ENCODE assay signal across 24 cellular contexts in genomic region chr3:16844771-16845170, GRCh38. TPM values are rescaled to one million over a fixed set of nuclear protein-coding genes. Genes with fewer than 3 reads are reported as not detected.
DNase-seq lines count a peak whose midpoint lies in the region; ATAC-seq and TF ChIP-seq lines count a peak whose summit lies in the region.
"Had no signal": no experiment of that assay in that cellular context is flagged by ENCODE, and none has a peak within 500 bp of the region (broad histone marks: within the 10 kb centered on the region; RNA-seq: fewer than 3 reads in every experiment).

No MANE protein-coding gene starts in this region.

- H3K27ac Mint-ChIP-seq in activated CD4-positive, alpha-beta T cell treated with anti-CD3 and anti-CD28 coated beads, Interleukin-2, amount 10 ng/mL, durations not matched to agents 24 days and 14 days = no peak overlapping the region
- peak overlapping the region; percentile 20 for H3K27ac Mint-ChIP-seq in stimulated activated memory B cell treated with anti-CD40 and anti-IgM and Interleukin-4, amounts not matched to agents 10 μg/mL and 1 μg/mL and 100 μg/mL, for 72 hours
- H3K27ac Mint-ChIP-seq: activated CD4-positive, alpha-beta memory T cell treated with anti-CD3 and anti-CD28 coated beads, Interleukin-2, amount 10 ng/mL, durations not matched to agents 7 days and 5 days; type B pancreatic cell had no signal

- H3K4me1 Mint-ChIP-seq in activated CD4-positive, alpha-beta T cell treated with anti-CD3 and anti-CD28 coated beads, Interleukin-2, amount 10 ng/mL, durations not matched to agents 24 days and 14 days = peaks cover 54% of the 10 kb centered on the region
- H3K4me1 Mint-ChIP-seq in stimulated activated memory B cell treated with anti-CD40 and anti-IgM and Interleukin-4, amounts not matched to agents 10 μg/mL and 1 μg/mL and 100 μg/mL, for 72 hours = peaks cover 57% of the 10 kb centered on the region

- no peak overlapping the region for H3K4me3 ChIP-seq in fibroblast of pulmonary artery (replicated peaks; ENCODE audit: low read depth, low read length)

- no peak overlapping the region for H3K4me3 Mint-ChIP-seq in activated CD4-positive, alpha-beta T cell treated with anti-CD3 and anti-CD28 coated beads, Interleukin-2, amount 10 ng/mL, durations not matched to agents 24 days and 14 days
- H3K4me3 Mint-ChIP-seq in stimulated activated memory B cell treated with anti-CD40 and anti-IgM and Interleukin-4, amounts not matched to agents 10 μg/mL and 1 μg/mL and 100 μg/mL, for 72 hours = no peak overlapping the region
- H3K4me3 Mint-ChIP-seq: activated CD4-positive, alpha-beta memory T cell treated with anti-CD3 and anti-CD28 coated beads, Interleukin-2, amount 10 ng/mL, durations not matched to agents 7 days and 5 days; type B pancreatic cell had no signal

- peak; percentile 47 for DNase-seq in activated CD4-positive, alpha-beta T cell treated with anti-CD3 and anti-CD28 coated beads, Interleukin-2, amount 10 ng/mL, durations not matched to agents 24 days and 14 days
- no peak for DNase-seq in activated CD4-positive, alpha-beta T cell treated with anti-CD3 and anti-CD28 coated beads for 1 hour
- DNase-seq in NCI-H69 (lab: John Stamatoyannopoulos, UW) (peak; percentile 9), fibroblast of pulmonary artery (ENCODE audit: low read depth) (peak; percentile 19), DMS153 (lab: John Stamatoyannopoulos, UW) (no peak), SW 1271 (lab: John Stamatoyannopoulos, UW) (no peak)
- no peak for DNase-seq in central memory CD4-positive, alpha-beta T cell
- DNase-seq: 8988T; activated CD4-positive, alpha-beta memory T cell treated with anti-CD3 and anti-CD28 coated beads, Interleukin-2, amount 10 ng/mL, durations not matched to agents 7 days and 5 days; activated CD8-positive, alpha-beta memory T cell treated with anti-CD3 and anti-CD28 coated beads, Interleukin-2, amount 50 U/mL, for 4 hours; activated naive CD4-positive, alpha-beta T cell treated with Interleukin-2 at 50 U/mL for 16 hours; amygdala; brain microvascular endothelial cell; mesendoderm; NCI-H1048; NCI-H1694; NCI-H446; NCI-H82; stimulated activated CD4-positive, alpha-beta T cell treated with anti-CD3 and anti-CD28 coated beads, Interleukin-4, amount 100 ng/mL, for 1 hour had no signal

- intact Hi-C loops in activated CD4-positive, alpha-beta T cell treated with anti-CD3 and anti-CD28 coated beads, Interleukin-2, amount 10 ng/mL, durations not matched to agents 24 days and 14 days (cut with micrococcal nuclease) = loop anchor here (5.0 to 10.0 kb wide), 6 partner anchors 188 to 900 kb away; partner anchors contain the start of gene TBC1D5

- peaks cover 2% of the 10 kb centered on the region for H3K36me3 Mint-ChIP-seq in activated CD4-positive, alpha-beta T cell treated with anti-CD3 and anti-CD28 coated beads, Interleukin-2, amount 10 ng/mL, durations not matched to agents 24 days and 14 days (ENCODE audit: low read depth)
- H3K36me3 Mint-ChIP-seq in stimulated activated memory B cell treated with anti-CD40 and anti-IgM and Interleukin-4, amounts not matched to agents 10 μg/mL and 1 μg/mL and 100 μg/mL, for 72 hours = no peaks in the 10 kb centered on the region
- H3K36me3 Mint-ChIP-seq: type B pancreatic cell had no signal

- TF ChIP-seq CTCF in fibroblast of pulmonary artery (IDR thresholded peaks at IDR 0.05; ENCODE audit: low read length, missing control alignments) = no peak

- H3K9me3 Mint-ChIP-seq in activated CD4-positive, alpha-beta T cell treated with anti-CD3 and anti-CD28 coated beads, Interleukin-2, amount 10 ng/mL, durations not matched to agents 24 days and 14 days = peaks cover 6% of the 10 kb centered on the region
- H3K9me3 Mint-ChIP-seq in stimulated activated memory B cell treated with anti-CD40 and anti-IgM and Interleukin-4, amounts not matched to agents 10 μg/mL and 1 μg/mL and 100 μg/mL, for 72 hours = no peaks in the 10 kb centered on the region
- H3K9me3 Mint-ChIP-seq: activated CD4-positive, alpha-beta memory T cell treated with anti-CD3 and anti-CD28 coated beads, Interleukin-2, amount 10 ng/mL, durations not matched to agents 7 days and 5 days; type B pancreatic cell had no signal

- ATAC-seq in stimulated activated memory B cell treated with anti-CD40 and anti-IgM and Interleukin-4, amounts not matched to agents 10 μg/mL and 1 μg/mL and 100 μg/mL, for 72 hours = no peak
- ATAC-seq: sciatic nerve had no signal

- H3K27me3 Mint-ChIP-seq in activated CD4-positive, alpha-beta T cell treated with anti-CD3 and anti-CD28 coated beads, Interleukin-2, amount 10 ng/mL, durations not matched to agents 24 days and 14 days = no peaks in the 10 kb centered on the region
- no peaks in the 10 kb centered on the region for H3K27me3 Mint-ChIP-seq in stimulated activated memory B cell treated with anti-CD40 and anti-IgM and Interleukin-4, amounts not matched to agents 10 μg/mL and 1 μg/mL and 100 μg/mL, for 72 hours
- H3K27me3 Mint-ChIP-seq: activated CD4-positive, alpha-beta memory T cell treated with anti-CD3 and anti-CD28 coated beads, Interleukin-2, amount 10 ng/mL, durations not matched to agents 7 days and 5 days; progenitor cell of endocrine pancreas had no signal

RNA-seq across cellular contexts. Expression of gene PLCL2, which starts 40.0 kb away (rescaled TPM):
- 14.8 and 15.2 TPM in 2 replicates for total RNA-seq in activated CD4-positive, alpha-beta T cell treated with anti-CD3 and anti-CD28 coated beads, Interleukin-2, amount 10 ng/mL, durations not matched to agents 24 days and 14 days
- total RNA-seq: G401 had no signal

Comparison
In these comparisons a context has a peak if more than half of its experiments do, and no peak if none do; other contexts are left out.
1. DNase-seq: peak in activated CD4-positive, alpha-beta T cell treated with anti-CD3 and anti-CD28 coated beads, Interleukin-2, amount 10 ng/mL, durations not matched to agents 24 days and 14 days (single experiment), NCI-H69 (single experiment) and fibroblast of pulmonary artery (single experiment); none in activated CD4-positive, alpha-beta T cell treated with anti-CD3 and anti-CD28 coated beads for 1 hour (single experiment), DMS153 (single experiment), SW 1271 (0 of 2) and central memory CD4-positive, alpha-beta T cell (single experiment).